Comparison of ENCODE assay signal across 8 cellular contexts in genomic region chr3:42831321-42831713, GRCh38. TPM values are rescaled to one million over a fixed set of nuclear protein-coding genes. Genes with fewer than 3 reads are reported as not detected.
DNase-seq lines count a peak whose midpoint lies in the region; ATAC-seq and TF ChIP-seq lines count a peak whose summit lies in the region.

No MANE protein-coding gene starts in this region.

- intact Hi-C loops in mucosa of descending colon (cut with DNase I, micrococcal nuclease), result loop anchor here in 1 of 2 donors (10.0 kb wide), 1 partner anchor 47 kb away; no protein-coding TSS in a partner anchor

- H3K4me3 ChIP-seq in mucosa of descending colon, result no peak overlapping the region

- H3K36me3 Mint-ChIP-seq in activated CD4-positive, alpha-beta memory T cell treated with anti-CD3 and anti-CD28 coated beads, Interleukin-2, amount 10 ng/mL, durations not matched to agents 7 days and 5 days (ENCODE audit: low read depth), result no peaks in the 10 kb centered on the region
- H3K36me3 Mint-ChIP-seq in effector memory CD8-positive, alpha-beta T cell (ENCODE audit: insufficient read depth), result no peaks in the 10 kb centered on the region

- TF ChIP-seq CTCF in mucosa of descending colon (IDR thresholded peaks at IDR 0.05), result peak; percentile 45

- CTCF ChIA-PET in activated CD4-positive, alpha-beta memory T cell treated with anti-CD3 and anti-CD28 coated beads, Interleukin-2, amount 10 ng/mL, durations not matched to agents 7 days and 5 days (lab: Charles Lee), result interaction anchor here (0.7 to 2.3 kb wide), 26 partner anchors 9 to 877 kb away, joined by 3 to 19 read pairs (median 4); partner anchors contain the start of genes ACKR2 and CYP8B1

- peaks cover 15% of the 10 kb centered on the region for H3K4me1 ChIP-seq in mucosa of descending colon (ENCODE audit: low read depth)

- H3K27me3 Mint-ChIP-seq in activated CD4-positive, alpha-beta memory T cell treated with anti-CD3 and anti-CD28 coated beads, Interleukin-2, amount 10 ng/mL, durations not matched to agents 7 days and 5 days, result peaks cover 14% of the 10 kb centered on the region
- peaks cover 21 to 34% of the 10 kb centered on the region in 2 donors for H3K27me3 Mint-ChIP-seq in effector memory CD8-positive, alpha-beta T cell

- no peak overlapping the region for H3K4me3 Mint-ChIP-seq in activated CD4-positive, alpha-beta memory T cell treated with anti-CD3 and anti-CD28 coated beads, Interleukin-2, amount 10 ng/mL, durations not matched to agents 7 days and 5 days
- H3K4me3 Mint-ChIP-seq in effector memory CD8-positive, alpha-beta T cell, result no peak overlapping the region

- POLR2A ChIA-PET in activated CD4-positive, alpha-beta memory T cell treated with anti-CD3 and anti-CD28 coated beads, Interleukin-2, amount 10 ng/mL, durations not matched to agents 7 days and 5 days (lab: Charles Lee), result interaction anchor here (0.7 to 1.4 kb wide), 5 partner anchors 8 to 52 kb away, joined by 3 to 8 read pairs (median 4); partner anchors contain the start of gene HIGD1A

- peaks cover 12% of the 10 kb centered on the region for H3K4me1 Mint-ChIP-seq in activated CD4-positive, alpha-beta memory T cell treated with anti-CD3 and anti-CD28 coated beads, Interleukin-2, amount 10 ng/mL, durations not matched to agents 7 days and 5 days
- peaks cover 5 to 6% of the 10 kb centered on the region in 2 donors for H3K4me1 Mint-ChIP-seq in effector memory CD8-positive, alpha-beta T cell (ENCODE audit: low read depth in 2 of 2)

- H3K9me3 Mint-ChIP-seq in activated CD4-positive, alpha-beta memory T cell treated with anti-CD3 and anti-CD28 coated beads, Interleukin-2, amount 10 ng/mL, durations not matched to agents 7 days and 5 days, result no peaks in the 10 kb centered on the region
- no peaks in the 10 kb centered on the region for H3K9me3 Mint-ChIP-seq in effector memory CD8-positive, alpha-beta T cell

- ATAC-seq in HG03025 (IDR thresholded peaks at IDR 0.05; ENCODE audit: low FRiP score, unreplicated experiment) (peak; percentile 72), mucosa of descending colon (peak; percentile 15), GM19328 (IDR thresholded peaks at IDR 0.05; ENCODE audit: unreplicated experiment) (no peak)
- peak; percentile 88 for ATAC-seq in effector memory CD8-positive, alpha-beta T cell (replicated peaks)

- H3K9me3 ChIP-seq in mucosa of descending colon, result no peaks in the 10 kb centered on the region

- no peak overlapping the region for H3K27ac Mint-ChIP-seq in activated CD4-positive, alpha-beta memory T cell treated with anti-CD3 and anti-CD28 coated beads, Interleukin-2, amount 10 ng/mL, durations not matched to agents 7 days and 5 days
- no peak overlapping the region for H3K27ac Mint-ChIP-seq in effector memory CD8-positive, alpha-beta T cell

- H3K36me3 ChIP-seq in mucosa of descending colon (ENCODE audit: low read depth), result no peaks in the 10 kb centered on the region

- peak; percentile 72 for DNase-seq in DMS53 (lab: John Stamatoyannopoulos, UW)
- DNase-seq in NCI-H748 treated with DMSO at 0.1 percent for 48 hours (lab: John Stamatoyannopoulos, UW), result peak; percentile 22
- DNase-seq in activated CD4-positive, alpha-beta memory T cell treated with anti-CD3 and anti-CD28 coated beads, Interleukin-2, amount 10 ng/mL, durations not matched to agents 7 days and 5 days, result peak; percentile 85
- DNase-seq in effector memory CD8-positive, alpha-beta T cell, result peak; percentile 76 to 82 (median 77)
- peak in 2 of 3 donors; percentile 76 to 90 for DNase-seq in mucosa of descending colon
- peak; percentile 92 for DNase-seq in stimulated activated CD8-positive, alpha-beta memory T cell treated with anti-CD3 and anti-CD28 coated beads, Interleukin-4, amount 100 ng/mL, for 48 hours

RNA-seq across cellular contexts. Expression of gene ACKR2, which starts 22.1 kb away (rescaled TPM):
- 1 to 10 TPM; 2.0 to 2.3 TPM for total RNA-seq in activated CD4-positive, alpha-beta memory T cell treated with anti-CD3 and anti-CD28 coated beads, Interleukin-2, amount 10 ng/mL, durations not matched to agents 7 days and 5 days
- total RNA-seq in mucosa of descending colon, result 10 to 100 TPM in 2 of 3 donors, 1 to 10 TPM in 1; 4.7 to 13.1 (median 10.4) TPM

RNA-seq across cellular contexts. Expression of gene HIGD1A, which starts 27.0 kb away (rescaled TPM):
- 10 to 100 TPM; 56.9 to 61.2 TPM for total RNA-seq in activated CD4-positive, alpha-beta memory T cell treated with anti-CD3 and anti-CD28 coated beads, Interleukin-2, amount 10 ng/mL, durations not matched to agents 7 days and 5 days
- total RNA-seq in mucosa of descending colon, result 100 to 1,000 TPM; 174 to 468 (median 368) TPM

RNA-seq across cellular contexts. Expression of gene CYP8B1, which starts 44.4 kb away (rescaled TPM):
- total RNA-seq in activated CD4-positive, alpha-beta memory T cell treated with anti-CD3 and anti-CD28 coated beads, Interleukin-2, amount 10 ng/mL, durations not matched to agents 7 days and 5 days, result not detected
- not detected for total RNA-seq in mucosa of descending colon

RNA-seq across cellular contexts. Expression of gene CCDC13, which starts 58.3 kb away (rescaled TPM):
- total RNA-seq in activated CD4-positive, alpha-beta memory T cell treated with anti-CD3 and anti-CD28 coated beads, Interleukin-2, amount 10 ng/mL, durations not matched to agents 7 days and 5 days, result under 1 TPM; 0.63 to 0.83 TPM
- total RNA-seq in mucosa of descending colon, result 1 to 10 TPM; 2.2 to 3.3 (median 3.0) TPM

Comparison
In these comparisons a context has a peak if more than half of its experiments do, and no peak if none do; other contexts are left out.
1. DNase-seq: peak in every context shown above with its lines; median percentile 92 in stimulated activated CD8-positive, alpha-beta memory T cell treated with anti-CD3 and anti-CD28 coated beads, Interleukin-4, amount 100 ng/mL, for 48 hours; 85 in activated CD4-positive, alpha-beta memory T cell treated with anti-CD3 and anti-CD28 coated beads, Interleukin-2, amount 10 ng/mL, durations not matched to agents 7 days and 5 days; 83 in mucosa of descending colon; 77 in effector memory CD8-positive, alpha-beta T cell; 72 in DMS53; 22 in NCI-H748 treated with DMSO at 0.1 percent for 48 hours.